In the genomic region with DNA sequence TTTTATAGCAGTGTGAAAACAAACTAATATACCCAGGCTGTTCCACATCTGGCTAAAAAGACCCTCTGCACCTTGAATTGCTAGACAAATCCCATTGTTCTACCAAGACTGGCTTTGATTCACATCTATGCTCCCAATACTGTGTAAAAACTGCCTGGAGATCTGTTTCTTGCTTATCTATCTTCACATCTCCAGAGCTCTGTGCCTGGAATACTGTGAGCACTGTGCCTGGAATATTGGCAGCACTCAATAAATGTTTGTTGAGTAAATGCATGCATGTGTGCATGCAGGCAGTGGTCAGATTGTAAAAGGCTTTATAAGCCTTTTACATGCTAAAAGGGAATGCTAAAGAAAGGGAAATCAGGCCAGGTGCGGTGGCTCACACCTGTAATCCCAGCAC, we compare ENCODE assay signal across 25 cellular contexts.
"Had no signal": no experiment of that assay in that cellular context is flagged by ENCODE, and none has a peak within 500 bp of the region (broad histone marks: within the 10 kb centered on the region; RNA-seq: fewer than 3 reads in every experiment).

No MANE protein-coding gene starts in this region.

- H3K4me1 ChIP-seq: colonic mucosa, esophagus muscularis mucosa, esophagus squamous epithelium, foreskin keratinocyte, gastrocnemius medialis, gastroesophageal sphincter, heart left ventricle, heart right ventricle had no signal

- H3K27ac ChIP-seq: colonic mucosa, coronary artery, dorsolateral prefrontal cortex, epithelial cell of prostate, esophagus muscularis mucosa, esophagus squamous epithelium, foreskin keratinocyte, gastrocnemius medialis, gastroesophageal sphincter, heart left ventricle, heart right ventricle had no signal

- H3K9me3 ChIP-seq: colonic mucosa, esophagus muscularis mucosa, esophagus squamous epithelium, gastrocnemius medialis, gastroesophageal sphincter, heart left ventricle, heart right ventricle had no signal

- DNase-seq: colonic mucosa; cortex of kidney; dermis blood vessel endothelial cell; dorsolateral prefrontal cortex; effector CD4-positive, alpha-beta T cell; effector CD8-positive, alpha-beta T cell; effector memory CD4-positive, alpha-beta T cell; effector memory CD8-positive, alpha-beta T cell; endodermal cell; erythroblast; esophagus squamous epithelium; foreskin fibroblast; foreskin keratinocyte; foreskin melanocyte; gastrocnemius medialis; glutamatergic neuron; head of caudate nucleus; heart left ventricle; heart right ventricle had no signal

- H3K27me3 Mint-ChIP-seq: dendritic cell treated with granulocyte-macrophage colony-stimulating factor and Interleukin-4, amounts not matched to agents 40 ng/mL and 50 ng/mL, for 4 days; effector memory CD8-positive, alpha-beta T cell had no signal

- H3K27me3 ChIP-seq: colonic mucosa, dorsolateral prefrontal cortex, esophagus muscularis mucosa, esophagus squamous epithelium, foreskin keratinocyte, gastrocnemius medialis, gastroesophageal sphincter, heart left ventricle, heart right ventricle had no signal

- H3K9me3 Mint-ChIP-seq: endodermal cell had no signal

- H3K4me3 Mint-ChIP-seq: dendritic cell treated with granulocyte-macrophage colony-stimulating factor and Interleukin-4, amounts not matched to agents 40 ng/mL and 50 ng/mL, for 4 days; effector memory CD8-positive, alpha-beta T cell; endodermal cell had no signal

- H3K27ac Mint-ChIP-seq: dendritic cell treated with granulocyte-macrophage colony-stimulating factor and Interleukin-4, amounts not matched to agents 40 ng/mL and 50 ng/mL, for 4 days; effector memory CD8-positive, alpha-beta T cell; endodermal cell had no signal

- H3K36me3 ChIP-seq: colonic mucosa, esophagus muscularis mucosa, esophagus squamous epithelium, gastrocnemius medialis, gastroesophageal sphincter, heart left ventricle, heart right ventricle had no signal

- ATAC-seq: effector memory CD8-positive, alpha-beta T cell; esophagus mucosa; foreskin keratinocyte; gastrocnemius medialis; gastroesophageal sphincter; heart left ventricle; heart right ventricle had no signal

- H3K4me3 ChIP-seq: colonic mucosa, coronary artery, dorsolateral prefrontal cortex, esophagus muscularis mucosa, esophagus squamous epithelium, gastrocnemius medialis, gastroesophageal sphincter, heart left ventricle, heart right ventricle had no signal
